In the genomic region with DNA sequence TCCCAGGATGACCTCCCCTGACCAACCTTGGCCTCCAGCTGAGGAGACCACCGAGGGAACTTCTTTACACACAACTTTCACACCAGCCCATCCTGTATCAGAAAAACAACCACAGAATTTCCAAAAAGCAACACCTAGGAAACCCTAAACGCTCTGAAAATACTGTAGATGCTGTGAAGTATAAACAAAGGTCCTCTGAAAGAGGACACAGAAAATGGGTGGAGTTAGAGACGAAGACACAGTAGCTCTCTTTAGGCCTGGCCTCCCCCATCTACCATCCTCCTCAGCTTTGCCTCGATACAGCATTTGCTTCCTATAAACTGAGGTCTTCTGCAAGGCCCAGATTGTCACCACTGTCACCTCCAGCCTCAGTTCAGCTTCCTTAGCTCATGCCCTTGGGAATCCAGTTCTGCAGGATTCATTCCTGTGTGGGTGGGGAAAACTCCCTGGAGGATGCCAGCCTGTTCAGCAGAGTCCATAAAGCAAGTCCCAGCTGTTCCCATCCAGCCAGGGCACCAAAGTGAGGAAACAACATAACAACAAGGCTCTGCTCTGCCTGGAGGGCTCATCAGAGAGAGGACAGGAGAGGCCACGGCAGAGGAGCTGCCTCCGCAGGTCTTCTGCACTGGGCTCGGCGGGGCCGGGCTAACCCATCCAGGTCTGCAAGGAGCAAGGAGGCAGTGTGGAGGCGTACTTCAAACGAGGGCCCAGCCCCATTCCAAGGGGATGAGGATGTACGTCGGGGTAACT, we compare ENCODE assay signal across 11 cellular contexts. TPM values are rescaled to one million over a fixed set of nuclear protein-coding genes. Genes with fewer than 3 reads are reported as not detected.
DNase-seq lines count a peak whose midpoint lies in the region; ATAC-seq, FAIRE-seq and TF ChIP-seq lines count a peak whose summit lies in the region.
"Had no signal": no experiment of that assay in that cellular context is flagged by ENCODE, and none has a peak within 500 bp of the region (broad histone marks: within the 10 kb centered on the region; RNA-seq: fewer than 3 reads in every experiment).

No MANE protein-coding gene starts in this region.

- peak overlapping the region; percentile 49 for H3K27ac Mint-ChIP-seq in CD8-positive, alpha-beta T cell
- H3K27ac Mint-ChIP-seq: activated CD4-positive, alpha-beta T cell treated with anti-CD3 and anti-CD28 coated beads for 36 hours had no signal

- H3K9ac ChIP-seq in Loucy (ENCODE audit: low read depth, low read length, poor library complexity, severe bottlenecking), result peak overlapping the region; percentile 7

- POLR2A ChIA-PET in CD8-positive, alpha-beta T cell (lab: Charles Lee), result interaction anchor here (0.8 to 5.6 kb wide), 3 partner anchors 9 to 29 kb away, joined by 3 to 32 read pairs (median 4); a partner anchor contains a TSS

- peaks cover 39% of the 10 kb centered on the region for H3K4me1 ChIP-seq in CD8-positive, alpha-beta T cell (ENCODE audit: insufficient read depth, low read length)
- H3K4me1 ChIP-seq in Loucy (ENCODE audit: insufficient read depth, low read length, poor library complexity, severe bottlenecking) (peaks cover 67% of the 10 kb centered on the region), esophagus (ENCODE audit: control insufficient read depth in 2 of 2, insufficient read depth in 2 of 2, low read length in 1 of 2) (peaks cover 23 to 34% of the 10 kb centered on the region in 2 donors), prostate gland (replicated peaks) (peaks cover 10% of the 10 kb centered on the region)

- H2AFZ ChIP-seq in Loucy (ENCODE audit: low read length), result no peak overlapping the region

- no peak overlapping the region for H3K4me3 Mint-ChIP-seq in CD8-positive, alpha-beta T cell
- H3K4me3 Mint-ChIP-seq: activated CD4-positive, alpha-beta T cell treated with anti-CD3 and anti-CD28 coated beads for 36 hours had no signal

- no peaks in the 10 kb centered on the region for H3K9me2 ChIP-seq in Loucy (replicated peaks; ENCODE audit: low read depth, low read length)

- H3K79me2 ChIP-seq in Loucy (ENCODE audit: insufficient read depth, low read length), result peaks cover 97% of the 10 kb centered on the region

- no peaks in the 10 kb centered on the region for H3K9me3 Mint-ChIP-seq in CD8-positive, alpha-beta T cell

- peaks cover 3% of the 10 kb centered on the region for H3K36me3 Mint-ChIP-seq in CD8-positive, alpha-beta T cell

- no peaks in the 10 kb centered on the region for H3F3A ChIP-seq in Loucy (ENCODE audit: low read depth)

- ATAC-seq in CD8-positive, alpha-beta T cell, result no peak

- peaks cover 28% of the 10 kb centered on the region for H4K20me1 ChIP-seq in Loucy (ENCODE audit: insufficient read depth, low read length, poor library complexity, severe bottlenecking)

- no peaks in the 10 kb centered on the region for H3K27me3 ChIP-seq in CD8-positive, alpha-beta T cell (ENCODE audit: insufficient read depth, low read length)
- no peaks in the 10 kb centered on the region for H3K27me3 ChIP-seq in Loucy (ENCODE audit: insufficient read depth, low read length, poor library complexity, severe bottlenecking)
- no peaks in the 10 kb centered on the region for H3K27me3 ChIP-seq in esophagus (ENCODE audit: control insufficient read depth in 1 of 2, insufficient read depth in 2 of 2, low read length in 2 of 2)
- H3K27me3 ChIP-seq in prostate gland (replicated peaks; ENCODE audit: insufficient read depth), result no peaks in the 10 kb centered on the region

- peaks cover 74% of the 10 kb centered on the region for H3K4me1 Mint-ChIP-seq in CD8-positive, alpha-beta T cell (ENCODE audit: low read depth)

- no peaks in the 10 kb centered on the region for H3K9me3 ChIP-seq in CD8-positive, alpha-beta T cell (ENCODE audit: low read length)
- H3K9me3 ChIP-seq in Loucy (ENCODE audit: insufficient read depth, low read depth, low read length), result no peaks in the 10 kb centered on the region
- peaks cover 0 to 2% of the 10 kb centered on the region in 2 donors for H3K9me3 ChIP-seq in esophagus (ENCODE audit: control insufficient read depth in 2 of 2, insufficient read depth in 1 of 2, low read depth in 1 of 2, low read length in 1 of 2)
- H3K9me3 ChIP-seq in prostate gland, result no peaks in the 10 kb centered on the region

- peak overlapping the region; percentile 50 for H3K4me2 ChIP-seq in Loucy (ENCODE audit: low read depth, low read length, poor library complexity, severe bottlenecking)

- intact Hi-C loops in CD8-positive, alpha-beta T cell (cut with DNase I, micrococcal nuclease), result loop anchor here (2.0 kb wide), 3 partner anchors 15 to 23 kb away; a partner anchor contains a TSS
- intact Hi-C loops in prostate gland (cut with DNase I), result no loop called here

- TF ChIP-seq POLR2A in prostate gland (IDR thresholded peaks at IDR 0.05), result no peak

- H3K4me3 ChIP-seq in CD8-positive, alpha-beta T cell (ENCODE audit: low read depth, low read length), result no peak overlapping the region
- no peak overlapping the region for H3K4me3 ChIP-seq in Loucy (ENCODE audit: low read length, poor library complexity, severe bottlenecking)
- H3K4me3 ChIP-seq in esophagus (ENCODE audit: low read depth in 1 of 2, low read length in 2 of 2), result no peak overlapping the region
- no peak overlapping the region for H3K4me3 ChIP-seq in prostate gland

- 55 to 57% methylated on average over 13 of the region's 13 CpGs for WGBS in esophagus, 2 donors
- WGBS in prostate gland, result 51% methylated on average over 13 of the region's 13 CpGs

- no peak for FAIRE-seq in urothelium cell line (lab: Jason Lieb, UNC)

- no peaks in the 10 kb centered on the region for H3K36me3 ChIP-seq in CD8-positive, alpha-beta T cell (ENCODE audit: insufficient read depth, low read length)
- H3K36me3 ChIP-seq in Loucy (ENCODE audit: insufficient read depth, low read length) (no peaks in the 10 kb centered on the region), esophagus (ENCODE audit: control insufficient read depth in 2 of 2, insufficient read depth in 2 of 2, low read length in 1 of 2) (no peaks in the 10 kb centered on the region), prostate gland (no peaks in the 10 kb centered on the region)

- no peak overlapping the region for H3K27ac ChIP-seq in CD8-positive, alpha-beta T cell (ENCODE audit: low read depth, low read length)
- H3K27ac ChIP-seq in esophagus (ENCODE audit: low read depth in 2 of 2, low read length in 1 of 2) (peak overlapping the region; percentile 38 to 83), prostate gland (peak overlapping the region; percentile 48 to 50)

- no peaks in the 10 kb centered on the region for H3K27me3 Mint-ChIP-seq in CD8-positive, alpha-beta T cell (ENCODE audit: low read depth)
- H3K27me3 Mint-ChIP-seq: activated CD4-positive, alpha-beta T cell treated with anti-CD3 and anti-CD28 coated beads for 36 hours had no signal

- no peak for TF ChIP-seq CTCF in CD8-positive, alpha-beta T cell (IDR thresholded peaks at IDR 0.05)
- no peak for TF ChIP-seq CTCF in Loucy (conservative IDR thresholded peaks at IDR 0.05; ENCODE audit: low read length)
- no peak for TF ChIP-seq CTCF in prostate gland (IDR thresholded peaks at IDR 0.05)

- CTCF ChIA-PET in CD8-positive, alpha-beta T cell (lab: Charles Lee), result interaction anchor here (1.2 to 9.1 kb wide), 11 partner anchors 10 to 64 kb away, joined by 3 to 53 read pairs (median 4); a partner anchor contains a TSS

- no peak for DNase-seq in CD8-positive, alpha-beta T cell
- DNase-seq in prostate gland (ENCODE audit: low spot score) (peak; percentile 89), CD1c-positive myeloid dendritic cell (ENCODE audit: extremely low spot score) (no peak), hepatic stellate cell (ENCODE audit: low spot score) (no peak), urothelium cell line (ENCODE audit: low spot score) (no peak), NCI-H510A (lab: John Stamatoyannopoulos, UW) (no peak)
- DNase-seq: COR-L47; effector CD4-positive, alpha-beta T cell had no signal

RNA-seq across cellular contexts. Expression of a gene that starts 15.0 kb away (rescaled TPM):
- total RNA-seq in CD8-positive, alpha-beta T cell, result 10 to 100 TPM; 32.2 to 32.6 TPM
- 10 to 100 TPM in 1 of 2 donors, 1 to 10 TPM in 1; 7.8 to 14.2 TPM for polyA plus RNA-seq in esophagus
- 10 to 100 TPM; 20.9 to 24.1 TPM for total RNA-seq in prostate gland

RNA-seq across cellular contexts. Expression of a gene that starts 36.6 kb away (rescaled TPM):
- total RNA-seq in CD8-positive, alpha-beta T cell, result 100 to 1,000 TPM; 209 to 218 TPM
- polyA plus RNA-seq in esophagus, result 10 to 100 TPM in 1 of 2 donors, 1 to 10 TPM in 1; 4.0 to 14.0 TPM
- total RNA-seq in prostate gland, result 10 to 100 TPM; 38.0 to 66.9 TPM
